In the genomic region with DNA sequence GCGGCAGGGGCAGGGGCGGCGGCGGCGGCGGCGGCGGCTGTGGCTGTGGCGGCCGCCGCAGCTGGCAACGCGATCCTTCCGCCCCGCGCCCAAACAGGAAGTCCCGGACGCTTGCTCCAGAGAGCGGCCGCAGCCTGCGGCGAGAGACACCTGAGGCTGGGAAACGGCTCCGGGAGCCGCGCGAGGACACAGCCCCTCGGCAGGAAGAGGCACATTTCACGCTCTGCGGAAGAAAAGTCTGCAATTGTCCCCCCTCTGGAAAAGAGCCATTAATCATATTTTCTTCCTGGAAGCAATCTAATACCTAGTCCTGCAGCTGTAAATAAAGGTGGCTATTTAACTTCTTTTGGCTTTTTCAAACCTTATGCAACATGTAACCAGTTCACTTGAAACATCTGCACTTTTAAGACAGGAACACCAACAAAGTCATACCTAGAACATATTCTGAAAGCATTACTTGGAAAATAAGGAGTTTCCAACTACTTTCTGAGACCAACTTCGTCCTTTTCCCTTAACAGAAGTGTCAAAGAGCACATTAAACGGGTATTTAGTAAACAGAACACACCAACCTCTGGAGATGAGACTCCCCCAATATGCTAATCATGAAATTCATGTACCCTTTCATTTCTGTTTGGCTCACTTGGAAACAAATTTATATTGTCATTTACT, we compare ENCODE assay signal across 8 cellular contexts.
DNase-seq lines count a peak whose midpoint lies in the region; ATAC-seq, FAIRE-seq and TF ChIP-seq lines count a peak whose summit lies in the region.

No MANE protein-coding gene starts in this region.

- no peaks in the 10 kb centered on the region for H4K20me1 ChIP-seq in keratinocyte (ENCODE audit: control insufficient read depth, extremely low read depth, insufficient read depth, low read length)

- no peak for ATAC-seq in CD8-positive, alpha-beta T cell
- ATAC-seq in sciatic nerve, result no peak

- intact Hi-C loops in CD8-positive, alpha-beta T cell (cut with DNase I, micrococcal nuclease), result loop anchor here (1.0 to 10.0 kb wide), 9 partner anchors 37 to 1290 kb away; a partner anchor contains a TSS
- intact Hi-C loops in sciatic nerve (cut with DNase I), result loop anchor here (10.0 kb wide), 1 partner anchor 210 kb away; no protein-coding TSS in a partner anchor
- intact Hi-C loops in posterior vena cava (cut with DNase I), result loop anchor here in 1 of 2 donors (5.0 kb wide), 1 partner anchor 93 kb away; a partner anchor contains a TSS

- peak overlapping the region; percentile 87 for H3K4me3 Mint-ChIP-seq in CD8-positive, alpha-beta T cell
- H3K4me3 Mint-ChIP-seq in activated naive CD8-positive, alpha-beta T cell treated with anti-CD3 and anti-CD28 coated beads for 36 hours, result peak overlapping the region; percentile 99

- H3K27ac ChIP-seq in CD8-positive, alpha-beta T cell (ENCODE audit: low read depth, low read length), result peak overlapping the region; percentile 96
- H3K27ac ChIP-seq in HL-60 (replicated peaks), result peak overlapping the region; percentile 92
- peak overlapping the region; percentile 84 for H3K27ac ChIP-seq in keratinocyte (ENCODE audit: control insufficient read depth, insufficient read depth, low read length)

- H3K36me3 Mint-ChIP-seq in CD8-positive, alpha-beta T cell, result peaks cover 21% of the 10 kb centered on the region
- peaks cover 14% of the 10 kb centered on the region for H3K36me3 Mint-ChIP-seq in activated naive CD8-positive, alpha-beta T cell treated with anti-CD3 and anti-CD28 coated beads for 36 hours

- H3K9ac ChIP-seq in keratinocyte (ENCODE audit: control insufficient read depth, extremely low read depth, insufficient read depth, low read length), result peak overlapping the region; percentile 94

- peak overlapping the region; percentile 98 for H3K4me3 ChIP-seq in CD8-positive, alpha-beta T cell (ENCODE audit: low read depth, low read length)
- H3K4me3 ChIP-seq in HL-60 (replicated peaks; ENCODE audit: insufficient read depth, low read length) (peak overlapping the region; percentile 87), keratinocyte (ENCODE audit: control insufficient read depth in 2 of 3, extremely low read depth in 1 of 3, insufficient read depth in 2 of 3, low read depth in 1 of 3, low read length in 3 of 3) (peak overlapping the region; percentile 54 to 91 (median 75))

- H3K79me2 ChIP-seq in keratinocyte (ENCODE audit: control insufficient read depth, insufficient read depth, low read length), result peaks cover 32% of the 10 kb centered on the region

- peak overlapping the region; percentile 94 for H3K27ac Mint-ChIP-seq in CD8-positive, alpha-beta T cell
- H3K27ac Mint-ChIP-seq in activated naive CD8-positive, alpha-beta T cell treated with anti-CD3 and anti-CD28 coated beads for 36 hours, result peak overlapping the region; percentile 100

- no peak for DNase-seq in CD8-positive, alpha-beta T cell
- peak in 1 of 2 experiments; percentile 64 for DNase-seq in HL-60 (ENCODE audit: low read depth in 1 of 2, low spot score in 1 of 2)
- no peak for DNase-seq in activated naive CD8-positive, alpha-beta T cell treated with anti-CD3 and anti-CD28 coated beads for 36 hours
- DNase-seq in keratinocyte (ENCODE audit: low read depth, low spot score), result no peak
- peak; percentile 65 for DNase-seq in superior temporal gyrus (ENCODE audit: extremely low spot score)
- no peak for DNase-seq in sciatic nerve (ENCODE audit: low spot score)
- no peak for DNase-seq in stimulated activated CD4-positive, alpha-beta T cell treated with anti-CD3 and anti-CD28 coated beads, Interleukin-4, amount 100 ng/mL, for 4 hours
- DNase-seq in posterior vena cava (ENCODE audit: low spot score), result no peak

- H3K4me1 Mint-ChIP-seq in CD8-positive, alpha-beta T cell (ENCODE audit: low read depth), result peaks cover 34% of the 10 kb centered on the region
- H3K4me1 Mint-ChIP-seq in activated naive CD8-positive, alpha-beta T cell treated with anti-CD3 and anti-CD28 coated beads for 36 hours, result peaks cover 32% of the 10 kb centered on the region

- no peaks in the 10 kb centered on the region for H3K27me3 ChIP-seq in CD8-positive, alpha-beta T cell (ENCODE audit: insufficient read depth, low read length)
- H3K27me3 ChIP-seq in HL-60 (ENCODE audit: insufficient read depth, poor library complexity, severe bottlenecking) (no peaks in the 10 kb centered on the region), keratinocyte (ENCODE audit: control insufficient read depth, extremely low read depth, insufficient read depth, low read length) (no peaks in the 10 kb centered on the region)

- dilution Hi-C loops in keratinocyte (cut with MboI; ENCODE audit: extremely low pct_ligation_motif_present, low sequenced_read_pairs), result no loop called here

- FAIRE-seq in keratinocyte (lab: Jason Lieb, UNC), result peak; percentile 13

- no peak for TF ChIP-seq CTCF in CD8-positive, alpha-beta T cell (IDR thresholded peaks at IDR 0.05)
- TF ChIP-seq CTCF in HL-60 (IDR thresholded peaks at IDR 0.05; ENCODE audit: insufficient read depth, low read length) (no peak), keratinocyte (optimal IDR thresholded peaks at IDR 0.05 in 1 of 3, IDR thresholded peaks at IDR 0.05 in 1 of 3, conservative IDR thresholded peaks at IDR 0.05 in 1 of 3; ENCODE audit: extremely low read depth in 1 of 3, insufficient read depth in 2 of 3, low read length in 3 of 3) (no peak)

- H3K9me3 Mint-ChIP-seq in CD8-positive, alpha-beta T cell, result no peaks in the 10 kb centered on the region
- H3K9me3 Mint-ChIP-seq in activated naive CD8-positive, alpha-beta T cell treated with anti-CD3 and anti-CD28 coated beads for 36 hours, result no peaks in the 10 kb centered on the region

- CTCF ChIA-PET in CD8-positive, alpha-beta T cell (lab: Charles Lee), result interaction anchor here (1.1 to 2.6 kb wide), 4 partner anchors 11 to 216 kb away, joined by 3 to 7 read pairs (median 4); no protein-coding TSS in a partner anchor

- no peaks in the 10 kb centered on the region for H3K27me3 Mint-ChIP-seq in CD8-positive, alpha-beta T cell (ENCODE audit: low read depth)
- H3K27me3 Mint-ChIP-seq in activated naive CD8-positive, alpha-beta T cell treated with anti-CD3 and anti-CD28 coated beads for 36 hours, result no peaks in the 10 kb centered on the region

- peak overlapping the region; percentile 74 for H2AFZ ChIP-seq in keratinocyte (ENCODE audit: control insufficient read depth, low read length)

- H3K36me3 ChIP-seq in CD8-positive, alpha-beta T cell (ENCODE audit: insufficient read depth, low read length), result no peaks in the 10 kb centered on the region
- no peaks in the 10 kb centered on the region for H3K36me3 ChIP-seq in keratinocyte (ENCODE audit: control insufficient read depth in 2 of 2, extremely low read depth in 1 of 2, insufficient read depth in 2 of 2, low read length in 2 of 2)

- POLR2A ChIA-PET in CD8-positive, alpha-beta T cell (lab: Charles Lee), result interaction anchor here (0.9 to 4.1 kb wide), 9 partner anchors 11 to 368 kb away, joined by 3 to 34 read pairs (median 5); a partner anchor contains a TSS

- H3K9me3 ChIP-seq in CD8-positive, alpha-beta T cell (ENCODE audit: low read length), result no peaks in the 10 kb centered on the region
- H3K9me3 ChIP-seq in keratinocyte (ENCODE audit: control insufficient read depth, low read depth, low read length), result no peaks in the 10 kb centered on the region

- H3K9me1 ChIP-seq in keratinocyte (ENCODE audit: control insufficient read depth, extremely low read depth, insufficient read depth, low read length), result no peaks in the 10 kb centered on the region

- peaks cover 25% of the 10 kb centered on the region for H3K4me1 ChIP-seq in CD8-positive, alpha-beta T cell (ENCODE audit: insufficient read depth, low read length)
- peaks cover 10% of the 10 kb centered on the region for H3K4me1 ChIP-seq in keratinocyte (ENCODE audit: control insufficient read depth, extremely low read depth, insufficient read depth, low read length)

- peak overlapping the region; percentile 98 for H3K4me2 ChIP-seq in keratinocyte (ENCODE audit: control insufficient read depth, extremely low read depth, insufficient read depth, low read depth, low read length)
